ENCODE assay signal across 7 cellular contexts in the genomic region with DNA sequence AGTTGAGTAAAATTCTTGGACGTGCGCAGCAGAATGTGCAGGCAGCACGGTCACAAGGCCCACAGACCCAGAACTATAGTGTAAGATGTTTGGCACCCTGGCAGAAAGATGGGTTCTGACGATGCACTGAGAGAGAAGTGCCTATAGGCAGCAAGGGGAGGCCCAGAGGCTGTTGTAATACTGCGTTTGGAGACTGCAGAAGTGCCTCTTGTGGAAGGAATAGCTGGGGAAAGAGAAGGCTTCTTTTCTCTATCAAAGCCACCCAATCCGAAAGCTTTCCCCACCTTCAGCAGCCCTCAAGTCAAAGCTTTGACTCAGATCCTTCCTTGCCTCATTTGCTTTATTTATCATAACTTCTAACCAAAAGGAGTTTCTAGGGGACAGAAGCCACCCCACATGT. TPM values are rescaled to one million over a fixed set of nuclear protein-coding genes. Genes with fewer than 3 reads are reported as not detected.
A peak's percentile ranks its signal among the peaks of the same experiment; 100 is the strongest.
DNase-seq lines count a peak whose midpoint lies in the region; TF ChIP-seq lines count a peak whose summit lies in the region.

No MANE protein-coding gene starts in this region.

- no peaks in the 10 kb centered on the region for H3K27me3 Mint-ChIP-seq in osteocyte (ENCODE audit: unreplicated experiment)

- no peaks in the 10 kb centered on the region for H3K36me3 Mint-ChIP-seq in osteocyte (ENCODE audit: unreplicated experiment)

- peak overlapping the region in 22 of 59 donors; percentile 19 to 99 (median 96) for H3K27ac ChIP-seq in dorsolateral prefrontal cortex

- H3K4me1 Mint-ChIP-seq in osteocyte (ENCODE audit: unreplicated experiment) = peaks cover 20% of the 10 kb centered on the region

- H3K27me3 ChIP-seq in dorsolateral prefrontal cortex = no peaks in the 10 kb centered on the region

- peak; percentile 17 for DNase-seq in EL
- DNase-seq in NB4 (ENCODE audit: low read depth) = peak; percentile 48
- DNase-seq in dorsolateral prefrontal cortex = no peak
- no peak for DNase-seq in osteocyte (ENCODE audit: extremely low spot score, unreplicated experiment)
- no peak for DNase-seq in cerebellum (ENCODE audit: low spot score)
- DNase-seq in DMS 273 (lab: John Stamatoyannopoulos, UW; ENCODE audit: unreplicated experiment) = no peak
- DNase-seq in CD1c-positive myeloid dendritic cell (ENCODE audit: extremely low spot score) = no peak

- peak overlapping the region; percentile 80 for H3K4me3 ChIP-seq in NB4 (ENCODE audit: low read depth, low read length)
- peak overlapping the region in 30 of 59 donors; percentile 74 to 98 (median 90) for H3K4me3 ChIP-seq in dorsolateral prefrontal cortex

- TF ChIP-seq CTCF in NB4 (IDR thresholded peaks at IDR 0.05; ENCODE audit: low read depth, low read length) = no peak
- TF ChIP-seq CTCF in dorsolateral prefrontal cortex (IDR thresholded peaks at IDR 0.05 in 54 of 56, conservative IDR thresholded peaks at IDR 0.05 in 2 of 56; ENCODE audit: low read depth in 1 of 56, partially characterized antibody in 56 of 56) = no peak
- no peak for TF ChIP-seq CTCF in osteocyte (IDR thresholded peaks at IDR 0.05)

- peak overlapping the region; percentile 82 for H3K4me3 Mint-ChIP-seq in osteocyte (ENCODE audit: unreplicated experiment)

- H3K9me3 Mint-ChIP-seq in osteocyte (ENCODE audit: unreplicated experiment) = no peaks in the 10 kb centered on the region

- H3K27ac Mint-ChIP-seq in osteocyte (ENCODE audit: unreplicated experiment) = peak overlapping the region; percentile 93

- TF ChIP-seq POLR2A in NB4 (IDR thresholded peaks at IDR 0.05; ENCODE audit: extremely low read depth, insufficient read length) = no peak

- intact Hi-C loops in dorsolateral prefrontal cortex (cut with DNase I) = loop anchor here in 1 of 2 donors (10.0 kb wide), 1 partner anchor 122 kb away; a partner anchor contains a TSS

RNA-seq across cellular contexts. Expression of a gene that starts 5.2 kb away (rescaled TPM):
- total RNA-seq in dorsolateral prefrontal cortex (10 to 100 TPM; 30.7 to 68.7 (median 47.9) TPM), osteocyte (65.2 and 65.4 TPM in 2 replicates), cerebellum (46.0 TPM)

Comparison
In these comparisons a context has a peak if more than half of its experiments do, and no peak if none do; other contexts are left out.
1. DNase-seq: peak in EL (single experiment) and NB4 (single experiment); none in dorsolateral prefrontal cortex (0 of 10), osteocyte (single experiment), cerebellum (single experiment), DMS 273 (single experiment) and CD1c-positive myeloid dendritic cell (single experiment).